ENCODE assay signal across 17 cellular contexts in genomic region chr10:50373821-50374501, GRCh38.
DNase-seq lines count a peak whose midpoint lies in the region; ATAC-seq and TF ChIP-seq lines count a peak whose summit lies in the region.
"Had no signal": no experiment of that assay in that cellular context is flagged by ENCODE, and none has a peak within 500 bp of the region (broad histone marks: within the 10 kb centered on the region; RNA-seq: fewer than 3 reads in every experiment).

No MANE protein-coding gene starts in this region.

- H3K36me3 ChIP-seq in MG63 (no peaks in the 10 kb centered on the region), esophagus muscularis mucosa (no peaks in the 10 kb centered on the region), GM23338 (ENCODE audit: insufficient read depth) (no peaks in the 10 kb centered on the region)
- H3K36me3 ChIP-seq: tibial artery had no signal

- H3K27me3 Mint-ChIP-seq in GM23338 (ENCODE audit: insufficient read depth, low read depth, poor library complexity) = no peaks in the 10 kb centered on the region
- H3K27me3 Mint-ChIP-seq: IgD-negative memory B cell had no signal

- 40% methylated on average over 1 of the region's 1 CpG for WGBS in esophagus muscularis mucosa

- no peaks in the 10 kb centered on the region for H3K27me3 ChIP-seq in MG63
- H3K27me3 ChIP-seq in esophagus muscularis mucosa = no peaks in the 10 kb centered on the region
- H3K27me3 ChIP-seq in layer of hippocampus (ENCODE audit: control insufficient read depth, insufficient read depth, low read length) = no peaks in the 10 kb centered on the region
- H3K27me3 ChIP-seq in GM23338 (ENCODE audit: insufficient read depth) = no peaks in the 10 kb centered on the region
- H3K27me3 ChIP-seq: tibial artery had no signal

- no peaks in the 10 kb centered on the region for H3K9me2 ChIP-seq in GM23338 (ENCODE audit: insufficient read depth)

- TF ChIP-seq EP300 in esophagus muscularis mucosa (IDR thresholded peaks at IDR 0.05) = no peak

- H3K4me2 ChIP-seq in GM23338 = no peak overlapping the region
- H3K4me2 ChIP-seq: A549 had no signal

- peak; percentile 47 for DNase-seq in AG08395 (ENCODE audit: low spot score)
- DNase-seq in MG63 = peak; percentile 26
- no peak for DNase-seq in esophagus muscularis mucosa (ENCODE audit: extremely low spot score)
- no peak for DNase-seq in GM23338 (ENCODE audit: low spot score)
- no peak for DNase-seq in amygdala (lab: John Stamatoyannopoulos, UW)
- no peak for DNase-seq in HK-2 (ENCODE audit: unreplicated experiment)
- no peak for DNase-seq in T-helper 1 cell
- DNase-seq: COR-L47; H7; SIG-M5; stimulated activated CD8-positive, alpha-beta memory T cell treated with anti-CD3 and anti-CD28 coated beads, Interleukin-4, amount 100 ng/mL, for 48 hours; tibial artery had no signal

- H3K36me3 Mint-ChIP-seq in GM23338 (ENCODE audit: low read depth) = peaks cover 17% of the 10 kb centered on the region; the same call in 2 of the 3 replicates

- H4K20me1 ChIP-seq in GM23338 (replicated peaks; ENCODE audit: insufficient read depth) = no peaks in the 10 kb centered on the region

- no peaks in the 10 kb centered on the region for H3K9me3 Mint-ChIP-seq in GM23338
- H3K9me3 Mint-ChIP-seq: activated naive CD4-positive, alpha-beta T cell treated with anti-CD3 and anti-CD28 coated beads, Interleukin-2, amount 50 U/mL, for 72 hours; nephron had no signal

- H3K79me2 ChIP-seq in GM23338 (replicated peaks; ENCODE audit: insufficient read depth) = no peaks in the 10 kb centered on the region; the same call in 1 of the 2 replicates

- TF ChIP-seq CTCF in esophagus muscularis mucosa (IDR thresholded peaks at IDR 0.05) (no peak), GM23338 (conservative IDR thresholded peaks at IDR 0.05; ENCODE audit: low read depth in 2 of 2) (no peak)

- H3K4me3 Mint-ChIP-seq in GM23338 = no peak overlapping the region
- H3K4me3 Mint-ChIP-seq: IgD-negative memory B cell, nephron had no signal

- H3K9me3 ChIP-seq in MG63 (no peaks in the 10 kb centered on the region), esophagus muscularis mucosa (no peaks in the 10 kb centered on the region)
- H3K9me3 ChIP-seq: A549, tibial artery had no signal

- no peak for ATAC-seq in GM23338
- ATAC-seq: activated naive CD4-positive, alpha-beta T cell treated with anti-CD3 and anti-CD28 coated beads, Interleukin-2, amount 50 U/mL, for 72 hours had no signal

- peak overlapping the region; percentile 31 to 52 (median 42) for H3K27ac ChIP-seq in esophagus muscularis mucosa (replicated peaks in 1 of 4)
- H3K27ac ChIP-seq in layer of hippocampus (ENCODE audit: low read depth, low read length) = peak overlapping the region; percentile 48
- no peak overlapping the region for H3K27ac ChIP-seq in GM23338 (ENCODE audit: low read depth)
- H3K27ac ChIP-seq: A549 had no signal

- no peak for TF ChIP-seq POLR2A in esophagus muscularis mucosa (IDR thresholded peaks at IDR 0.05; ENCODE audit: low read depth)

- intact Hi-C loops in esophagus muscularis mucosa (cut with DNase I) = loop anchor here (5.0 kb wide), 1 partner anchor 43 kb away; no protein-coding TSS in a partner anchor

- peaks cover 26 to 32% (median 28%) of the 10 kb centered on the region in 4 donors for H3K4me1 ChIP-seq in esophagus muscularis mucosa
- peaks cover 4% of the 10 kb centered on the region; the same call in 1 of the 2 replicates for H3K4me1 ChIP-seq in GM23338 (ENCODE audit: insufficient read depth)

- no peak overlapping the region for H3K27ac Mint-ChIP-seq in GM23338
- H3K27ac Mint-ChIP-seq: activated naive CD4-positive, alpha-beta T cell treated with anti-CD3 and anti-CD28 coated beads, Interleukin-2, amount 50 U/mL, for 72 hours; IgD-negative memory B cell; nephron had no signal

- no peak overlapping the region for H2AFZ ChIP-seq in GM23338

- no peak overlapping the region for H3K4me3 ChIP-seq in MG63
- no peak overlapping the region for H3K4me3 ChIP-seq in esophagus muscularis mucosa
- no peak overlapping the region for H3K4me3 ChIP-seq in GM23338
- H3K4me3 ChIP-seq: A549, tibial artery had no signal

- no peaks in the 10 kb centered on the region for H3F3A ChIP-seq in GM23338 (replicated peaks; ENCODE audit: low read depth)

- H3K4me1 Mint-ChIP-seq in GM23338 = no peaks in the 10 kb centered on the region

TF ChIP-seq in GM23338, 12 proteins besides CTCF, POLR2A, EP300 and RAD21 (continues in another document):
- no peak for TF ChIP-seq POLR2AphosphoS5 (IDR thresholded peaks at IDR 0.05; ENCODE audit: low read depth)
- TF ChIP-seq ZNF462 (CRISPR knock-in tag; IDR thresholded peaks at IDR 0.05) = no peak
- TF ChIP-seq EZH2phosphoT487 (IDR thresholded peaks at IDR 0.05; ENCODE audit: unreplicated experiment) = no peak
- no peak for TF ChIP-seq ETS1 (IDR thresholded peaks at IDR 0.05)

Comparison
In these comparisons a context has a peak if more than half of its experiments do, and no peak if none do; other contexts are left out.
1. DNase-seq: peak in AG08395 (single experiment) and MG63 (single experiment); none in esophagus muscularis mucosa (single experiment), GM23338 (single experiment), amygdala (0 of 56), HK-2 (single experiment) and T-helper 1 cell (0 of 5).